9 cellular contexts compared by ENCODE assay signal in genomic region chr15:64923546-64923945, GRCh38.
"Had no signal": no experiment of that assay in that cellular context is flagged by ENCODE, and none has a peak within 500 bp of the region (broad histone marks: within the 10 kb centered on the region; RNA-seq: fewer than 3 reads in every experiment).

No MANE protein-coding gene starts in this region.

- H2AFZ ChIP-seq: GM23248, GM23338 had no signal

- H3K9me3 ChIP-seq: HAP-1 had no signal

- H3K4me3 ChIP-seq: GM23248, GM23338, HAP-1 had no signal

- H3K9ac ChIP-seq: GM23248 had no signal

- H3K9me3 Mint-ChIP-seq: GM23338, H9, HFFc6 had no signal

- H3K27ac Mint-ChIP-seq: GM23338, HFFc6 had no signal

- H3K4me1 ChIP-seq: HAP-1 had no signal

- DNase-seq: GM23248, GOT3, H7, H9, HCEC 1CT, HFFc6 had no signal

- ATAC-seq: GM23338, HCT116 had no signal

- H3K4me2 ChIP-seq: GM23338 had no signal

- H3K36me3 ChIP-seq: HAP-1 had no signal

- H3K4me3 Mint-ChIP-seq: GM23338, H9, HFFc6 had no signal

- H3K27ac ChIP-seq: GM23248 had no signal
